In genomic region chrX:24168807-24169206, GRCh38 we compare ENCODE assay signal across 11 cellular contexts. TPM values are rescaled to one million over a fixed set of nuclear protein-coding genes. Genes with fewer than 3 reads are reported as not detected.
A peak's percentile ranks its signal among the peaks of the same experiment; 100 is the strongest.
DNase-seq lines count a peak whose midpoint lies in the region; ATAC-seq and TF ChIP-seq lines count a peak whose summit lies in the region.
"Had no signal": no experiment of that assay in that cellular context is flagged by ENCODE, and none has a peak within 500 bp of the region (broad histone marks: within the 10 kb centered on the region; RNA-seq: fewer than 3 reads in every experiment).

No MANE protein-coding gene starts in this region.

- no peak for TF ChIP-seq CTCF in CD4-positive, alpha-beta T cell (IDR thresholded peaks at IDR 0.05)

- intact Hi-C loops in CD4-positive, alpha-beta T cell (cut with DNase I, micrococcal nuclease) = loop anchor here in 1 of 2 experiments (2.0 kb wide), 1 partner anchor 16 kb away; no protein-coding TSS in a partner anchor
- intact Hi-C loops in activated T-helper 1 cell treated with anti-CD3 and anti-CD28 coated beads, Interleukin-12 subunit alpha, Interleukin-12 subunit beta, Interleukin-2, Interleukin-4 antibody, amounts not matched to agents 30 ng/mL and 10 ng/mL and 1 ng/mL, durations not matched to agents 14 hours and 24 hours and 36 hours (cut with micrococcal nuclease) = loop anchor here (1.0 to 5.0 kb wide), 3 partner anchors 18 to 89 kb away; no protein-coding TSS in a partner anchor

- H3K4me1 Mint-ChIP-seq in CD4-positive, alpha-beta T cell (ENCODE audit: low read depth) = peaks cover 67% of the 10 kb centered on the region
- H3K4me1 Mint-ChIP-seq in activated T-helper 1 cell treated with anti-CD3 and anti-CD28 coated beads, Interleukin-12 subunit alpha, Interleukin-12 subunit beta, Interleukin-2, Interleukin-4 antibody, amounts not matched to agents 30 ng/mL and 10 ng/mL and 1 ng/mL, durations not matched to agents 14 hours and 24 hours and 36 hours (ENCODE audit: low read depth) = peaks cover 40% of the 10 kb centered on the region

- POLR2A ChIA-PET in CD4-positive, alpha-beta T cell (lab: Charles Lee) = no interaction called here

- H3K27ac ChIP-seq in CD4-positive, alpha-beta T cell (ENCODE audit: low read depth, low read length) = no peak overlapping the region
- H3K27ac ChIP-seq: parathyroid adenoma had no signal

- H3K27me3 ChIP-seq in CD4-positive, alpha-beta T cell (ENCODE audit: control insufficient read depth, insufficient read depth, low read length) = no peaks in the 10 kb centered on the region

- no peak for TF ChIP-seq POLR2A in erythroblast (IDR thresholded peaks at IDR 0.05; ENCODE audit: low read length)

- H3K9me3 ChIP-seq in CD4-positive, alpha-beta T cell (ENCODE audit: control insufficient read depth, low read length) = no peaks in the 10 kb centered on the region

- DNase-seq in CD4-positive, alpha-beta T cell = no peak
- DNase-seq in activated T-helper 1 cell treated with anti-CD3 and anti-CD28 coated beads, Interleukin-12 subunit alpha, Interleukin-12 subunit beta, Interleukin-2, Interleukin-4 antibody, amounts not matched to agents 30 ng/mL and 10 ng/mL and 1 ng/mL, durations not matched to agents 14 hours and 24 hours and 36 hours (ENCODE audit: low spot score) = no peak
- no peak for DNase-seq in erythroblast (lab: John Stamatoyannopoulos, UW)
- DNase-seq in stimulated activated CD4-positive, alpha-beta T cell treated with anti-CD3 and anti-CD28 coated beads, Interleukin-4, amount 100 ng/mL, for 4 hours = no peak
- no peak for DNase-seq in H4 (ENCODE audit: low spot score)
- DNase-seq in NCI-H146 (lab: John Stamatoyannopoulos, UW) = no peak
- DNase-seq: glutamatergic neuron had no signal

- no peak for ATAC-seq in CD4-positive, alpha-beta T cell (ENCODE audit: poor library complexity)
- peak; percentile 79 for ATAC-seq in GM19395 (IDR thresholded peaks at IDR 0.05; ENCODE audit: unreplicated experiment)
- ATAC-seq in HG03045 (IDR thresholded peaks at IDR 0.05; ENCODE audit: unreplicated experiment) = peak; percentile 76
- ATAC-seq: Panc1 had no signal

- H3K9me3 Mint-ChIP-seq in CD4-positive, alpha-beta T cell = no peaks in the 10 kb centered on the region
- no peaks in the 10 kb centered on the region for H3K9me3 Mint-ChIP-seq in activated T-helper 1 cell treated with anti-CD3 and anti-CD28 coated beads, Interleukin-12 subunit alpha, Interleukin-12 subunit beta, Interleukin-2, Interleukin-4 antibody, amounts not matched to agents 30 ng/mL and 10 ng/mL and 1 ng/mL, durations not matched to agents 14 hours and 24 hours and 36 hours

- CTCF ChIA-PET in CD4-positive, alpha-beta T cell (lab: Charles Lee) = interaction anchor here (0.7 to 1.0 kb wide), 2 partner anchors 102 to 115 kb away, joined by 3 read pairs; no protein-coding TSS in a partner anchor

- H3K27ac Mint-ChIP-seq in CD4-positive, alpha-beta T cell = peak overlapping the region; percentile 72
- H3K27ac Mint-ChIP-seq in activated T-helper 1 cell treated with anti-CD3 and anti-CD28 coated beads, Interleukin-12 subunit alpha, Interleukin-12 subunit beta, Interleukin-2, Interleukin-4 antibody, amounts not matched to agents 30 ng/mL and 10 ng/mL and 1 ng/mL, durations not matched to agents 14 hours and 24 hours and 36 hours = peak overlapping the region; percentile 82

- H3K4me3 Mint-ChIP-seq in CD4-positive, alpha-beta T cell = peak overlapping the region; percentile 62
- H3K4me3 Mint-ChIP-seq in activated T-helper 1 cell treated with anti-CD3 and anti-CD28 coated beads, Interleukin-12 subunit alpha, Interleukin-12 subunit beta, Interleukin-2, Interleukin-4 antibody, amounts not matched to agents 30 ng/mL and 10 ng/mL and 1 ng/mL, durations not matched to agents 14 hours and 24 hours and 36 hours = peak overlapping the region; percentile 32

- no peaks in the 10 kb centered on the region for H3K27me3 Mint-ChIP-seq in CD4-positive, alpha-beta T cell
- H3K27me3 Mint-ChIP-seq in activated T-helper 1 cell treated with anti-CD3 and anti-CD28 coated beads, Interleukin-12 subunit alpha, Interleukin-12 subunit beta, Interleukin-2, Interleukin-4 antibody, amounts not matched to agents 30 ng/mL and 10 ng/mL and 1 ng/mL, durations not matched to agents 14 hours and 24 hours and 36 hours (ENCODE audit: insufficient read depth) = no peaks in the 10 kb centered on the region

- peaks cover 39% of the 10 kb centered on the region for H3K36me3 Mint-ChIP-seq in CD4-positive, alpha-beta T cell (ENCODE audit: low read depth)
- peaks cover 14% of the 10 kb centered on the region for H3K36me3 Mint-ChIP-seq in activated T-helper 1 cell treated with anti-CD3 and anti-CD28 coated beads, Interleukin-12 subunit alpha, Interleukin-12 subunit beta, Interleukin-2, Interleukin-4 antibody, amounts not matched to agents 30 ng/mL and 10 ng/mL and 1 ng/mL, durations not matched to agents 14 hours and 24 hours and 36 hours (ENCODE audit: low read depth)

RNA-seq across cellular contexts. Expression of gene ZFX, which starts 19.3 kb away (rescaled TPM):
- 10 to 100 TPM; 44.2 to 50.1 TPM for total RNA-seq in CD4-positive, alpha-beta T cell
- total RNA-seq in activated T-helper 1 cell treated with anti-CD3 and anti-CD28 coated beads, Interleukin-12 subunit alpha, Interleukin-12 subunit beta, Interleukin-2, Interleukin-4 antibody, amounts not matched to agents 30 ng/mL and 10 ng/mL and 1 ng/mL, durations not matched to agents 14 hours and 24 hours and 36 hours = 43.3 and 43.6 TPM in 2 replicates
- 27.1 and 27.2 TPM in 2 replicates for total RNA-seq in H4 (2014; rRNA removed; shearing (Covaris generic))
